29 cellular contexts compared by ENCODE assay signal in the genomic region with DNA sequence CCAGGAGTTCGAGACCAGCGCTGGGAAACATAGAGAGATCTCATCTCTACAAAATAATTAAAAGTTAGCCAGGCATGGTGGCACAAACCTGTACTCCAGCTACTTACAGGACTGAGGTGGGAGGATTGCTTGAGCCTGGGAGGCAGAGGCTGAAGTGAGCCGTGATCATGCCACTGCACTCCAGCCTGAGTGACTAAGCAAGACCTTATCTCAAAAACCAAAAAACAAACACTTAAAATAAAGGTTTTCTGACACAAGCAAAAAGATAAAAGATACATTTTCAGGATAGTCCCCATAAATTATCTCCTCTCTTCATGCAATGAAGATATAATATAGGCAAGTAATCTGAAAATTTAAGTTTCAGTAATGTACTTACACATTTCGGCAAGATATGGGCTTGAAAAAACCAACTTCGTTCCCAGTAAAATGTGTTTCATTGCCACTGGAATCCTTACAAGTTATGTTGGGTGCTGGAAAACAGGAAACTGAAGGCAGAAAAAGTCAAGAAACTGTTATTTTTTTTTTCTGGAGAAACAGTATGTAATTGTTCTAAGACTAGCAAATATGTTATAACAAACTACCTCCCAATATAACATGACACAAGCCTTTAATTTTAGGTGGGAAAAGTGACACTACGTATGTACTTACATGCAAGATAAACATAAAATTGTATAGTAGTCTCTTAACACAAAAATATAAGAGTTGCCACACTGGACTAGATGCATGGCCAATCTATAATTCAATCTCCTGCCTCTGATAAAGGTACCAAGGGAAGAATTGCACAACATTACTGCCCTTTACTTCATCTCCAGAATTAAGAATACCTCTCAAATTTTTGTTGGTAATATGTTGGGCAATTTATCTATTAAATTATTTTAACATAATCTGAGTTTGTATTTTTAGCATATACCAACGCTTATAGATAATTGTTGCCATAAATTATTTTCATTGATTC. TPM values are rescaled to one million over a fixed set of nuclear protein-coding genes. Genes with fewer than 3 reads are reported as not detected.
A peak's percentile ranks its signal among the peaks of the same experiment; 100 is the strongest.
DNase-seq lines count a peak whose midpoint lies in the region; ATAC-seq and TF ChIP-seq lines count a peak whose summit lies in the region.
"Had no signal": no experiment of that assay in that cellular context is flagged by ENCODE, and none has a peak within 500 bp of the region (broad histone marks: within the 10 kb centered on the region; RNA-seq: fewer than 3 reads in every experiment).

No MANE protein-coding gene starts in this region.

- peaks cover 48% of the 10 kb centered on the region for H3K79me2 ChIP-seq in hepatocyte

- H3K4me1 Mint-ChIP-seq in progenitor cell of endocrine pancreas (ENCODE audit: low read depth) (peaks cover 6% of the 10 kb centered on the region), Caco-2 (ENCODE audit: low read depth, unreplicated experiment) (no peaks in the 10 kb centered on the region)
- no peaks in the 10 kb centered on the region for H3K4me1 Mint-ChIP-seq in stimulated activated naive CD8-positive, alpha-beta T cell treated with anti-CD3 and anti-CD28 coated beads, Interleukin-15, amount 100 ng/mL, for 72 hours

- TF ChIP-seq CTCF in hepatocyte (IDR thresholded peaks at IDR 0.05; ENCODE audit: poor library complexity), result no peak
- TF ChIP-seq CTCF in progenitor cell of endocrine pancreas (IDR thresholded peaks at IDR 0.05; ENCODE audit: unreplicated experiment), result no peak
- TF ChIP-seq CTCF in Caco-2 (IDR thresholded peaks at IDR 0.05; ENCODE audit: insufficient read depth in 1 of 2, low read depth in 1 of 2, low read length in 1 of 2, severe bottlenecking in 1 of 2, unreplicated experiment in 1 of 2), result no peak

- no peaks in the 10 kb centered on the region for H3K27me3 ChIP-seq in HUES48 (ENCODE audit: control insufficient read depth, insufficient read depth, low read length)
- no peaks in the 10 kb centered on the region for H3K27me3 ChIP-seq in hepatocyte
- no peaks in the 10 kb centered on the region for H3K27me3 ChIP-seq in Caco-2 (replicated peaks; ENCODE audit: control insufficient read depth, insufficient read depth, low read length)
- H3K27me3 ChIP-seq: breast epithelium, Peyer's patch, transverse colon had no signal

- intact Hi-C loops in Caco-2 (cut with micrococcal nuclease; ENCODE audit: unreplicated experiment), result no loop called here

- H3K9ac ChIP-seq in HUES48 (ENCODE audit: low read depth, low read length), result no peak overlapping the region

- POLR2A ChIA-PET in Caco-2 (lab: Charles Lee), result no interaction called here

- no peaks in the 10 kb centered on the region for H3K9me3 Mint-ChIP-seq in progenitor cell of endocrine pancreas (ENCODE audit: low read depth)
- no peaks in the 10 kb centered on the region for H3K9me3 Mint-ChIP-seq in stimulated activated naive CD8-positive, alpha-beta T cell treated with anti-CD3 and anti-CD28 coated beads, Interleukin-15, amount 100 ng/mL, for 72 hours
- H3K9me3 Mint-ChIP-seq in Caco-2 (ENCODE audit: unreplicated experiment), result no peaks in the 10 kb centered on the region
- H3K9me3 Mint-ChIP-seq: IgD-negative memory B cell; natural killer cell treated with Interleukin-12 subunit alpha and Interleukin-12 subunit beta and Interleukin-15 and Interleukin-18, amount 100 ng/mL, for 72 hours had no signal

- no peak overlapping the region for H2AFZ ChIP-seq in hepatocyte

- no TSS peak for BruUV-seq in Caco-2 (replicated peaks; lab: Mats Ljungman, UMichigan)

- H3K9me2 ChIP-seq in hepatocyte (replicated peaks; ENCODE audit: insufficient read depth), result no peaks in the 10 kb centered on the region

- no peak for ATAC-seq in stimulated activated naive CD8-positive, alpha-beta T cell treated with anti-CD3 and anti-CD28 coated beads, Interleukin-15, amount 100 ng/mL, for 72 hours
- no peak for ATAC-seq in GM19452 (IDR thresholded peaks at IDR 0.05; ENCODE audit: unreplicated experiment)
- ATAC-seq: esophagus mucosa; natural killer cell treated with Interleukin-12 subunit alpha and Interleukin-12 subunit beta and Interleukin-15 and Interleukin-18, amount 100 ng/mL, for 72 hours had no signal

- H3K27ac Mint-ChIP-seq in progenitor cell of endocrine pancreas (peak overlapping the region; percentile 20), Caco-2 (ENCODE audit: unreplicated experiment) (no peak overlapping the region)
- no peak overlapping the region for H3K27ac Mint-ChIP-seq in stimulated activated naive CD8-positive, alpha-beta T cell treated with anti-CD3 and anti-CD28 coated beads, Interleukin-15, amount 100 ng/mL, for 72 hours
- H3K27ac Mint-ChIP-seq: IgD-negative memory B cell; natural killer cell treated with Interleukin-12 subunit alpha and Interleukin-12 subunit beta and Interleukin-15 and Interleukin-18, amount 100 ng/mL, for 72 hours had no signal

- H3K36me3 ChIP-seq in HUES48 (ENCODE audit: control insufficient read depth, insufficient read depth, low read length) (peaks cover 35% of the 10 kb centered on the region), hepatocyte (replicated peaks; ENCODE audit: insufficient read depth, low read depth) (no peaks in the 10 kb centered on the region), Caco-2 (ENCODE audit: control insufficient read depth, insufficient read depth, low read length) (no peaks in the 10 kb centered on the region)
- H3K36me3 ChIP-seq: breast epithelium had no signal

- H3K36me3 Mint-ChIP-seq in progenitor cell of endocrine pancreas (ENCODE audit: insufficient read depth), result peaks cover 21% of the 10 kb centered on the region
- peaks cover 15% of the 10 kb centered on the region for H3K36me3 Mint-ChIP-seq in Caco-2 (ENCODE audit: insufficient read depth, unreplicated experiment)
- H3K36me3 Mint-ChIP-seq: IgD-negative memory B cell had no signal

- H3K27ac ChIP-seq in HUES48 (ENCODE audit: low read depth, low read length) (peak overlapping the region; percentile 8), hepatocyte (peak overlapping the region; percentile 37)
- H3K27ac ChIP-seq: breast epithelium, Peyer's patch, transverse colon had no signal

- no peak overlapping the region for H3K4me2 ChIP-seq in hepatocyte
- H3K4me2 ChIP-seq: smooth muscle cell had no signal

- no peak overlapping the region for H3K4me3 Mint-ChIP-seq in progenitor cell of endocrine pancreas (ENCODE audit: low read depth)
- no peak overlapping the region for H3K4me3 Mint-ChIP-seq in stimulated activated naive CD8-positive, alpha-beta T cell treated with anti-CD3 and anti-CD28 coated beads, Interleukin-15, amount 100 ng/mL, for 72 hours
- no peak overlapping the region for H3K4me3 Mint-ChIP-seq in Caco-2 (ENCODE audit: unreplicated experiment)
- H3K4me3 Mint-ChIP-seq: IgD-negative memory B cell; natural killer cell treated with Interleukin-12 subunit alpha and Interleukin-12 subunit beta and Interleukin-15 and Interleukin-18, amount 100 ng/mL, for 72 hours had no signal

- no peaks in the 10 kb centered on the region for H3K4me1 ChIP-seq in HUES48 (ENCODE audit: control insufficient read depth, insufficient read depth, low read length)
- peaks cover 13% of the 10 kb centered on the region for H3K4me1 ChIP-seq in hepatocyte (ENCODE audit: insufficient read depth)
- H3K4me1 ChIP-seq in Caco-2, result peaks cover 4% of the 10 kb centered on the region; the same call in 1 of the 2 replicates
- H3K4me1 ChIP-seq: breast epithelium had no signal

- WGBS in hepatocyte (ENCODE audit: low lambda C conversion rate, missing lambda C conversion rate), result 86% methylated on average over 7 of the region's 7 CpGs

- H3K27me3 Mint-ChIP-seq in progenitor cell of endocrine pancreas (no peaks in the 10 kb centered on the region), Caco-2 (ENCODE audit: insufficient read depth, unreplicated experiment) (no peaks in the 10 kb centered on the region)
- no peaks in the 10 kb centered on the region for H3K27me3 Mint-ChIP-seq in stimulated activated naive CD8-positive, alpha-beta T cell treated with anti-CD3 and anti-CD28 coated beads, Interleukin-15, amount 100 ng/mL, for 72 hours
- H3K27me3 Mint-ChIP-seq: IgD-negative memory B cell; natural killer cell treated with Interleukin-12 subunit alpha and Interleukin-12 subunit beta and Interleukin-15 and Interleukin-18, amount 100 ng/mL, for 72 hours had no signal

- DNase-seq in astrocyte of the hippocampus (ENCODE audit: low read depth, low spot score) (peak; percentile 31), hepatocyte (ENCODE audit: low spot score) (no peak), progenitor cell of endocrine pancreas (ENCODE audit: low spot score, unreplicated experiment) (no peak), Caco-2 (no peak), SW480 (ENCODE audit: low spot score) (no peak)
- DNase-seq in stimulated activated naive CD8-positive, alpha-beta T cell treated with anti-CD3 and anti-CD28 coated beads, Interleukin-15, amount 100 ng/mL, for 72 hours, result no peak
- DNase-seq: activated CD4-positive, alpha-beta T cell treated with anti-CD3 and anti-CD28 coated beads, Interleukin-2, amount 50 U/mL, for 48 hours; activated CD4-positive, CD25-positive, alpha-beta regulatory T cell; activated naive CD4-positive, alpha-beta T cell treated with Interleukin-2 at 50 U/mL for 16 hours; COR-L47; DMS79; effector CD4-positive, alpha-beta T cell; hippocampal formation; NCI-H1092; NCI-H187 treated with DMSO at 0.1 percent for 48 hours; NCI-H526; Peyer's patch; retina; SIG-M5; stimulated activated CD4-positive, alpha-beta T cell treated with anti-CD3 and anti-CD28 coated beads, Interleukin-2, amount 100 ng/mL, for 24 hours; T1000; transverse colon had no signal

- H3K9me3 ChIP-seq in HUES48 (ENCODE audit: control insufficient read depth, insufficient read depth, low read length) (no peaks in the 10 kb centered on the region), hepatocyte (ENCODE audit: low read depth) (no peaks in the 10 kb centered on the region), Caco-2 (no peaks in the 10 kb centered on the region)
- H3K9me3 ChIP-seq: breast epithelium, Peyer's patch, transverse colon had no signal

- no peak overlapping the region for H3K4me3 ChIP-seq in HUES48 (ENCODE audit: low read depth, low read length)
- H3K4me3 ChIP-seq in hepatocyte, result no peak overlapping the region
- no peak overlapping the region for H3K4me3 ChIP-seq in Caco-2 (ENCODE audit: low read depth, low read length)
- H3K4me3 ChIP-seq: breast epithelium, Peyer's patch, smooth muscle cell, transverse colon had no signal

- H4K20me1 ChIP-seq in hepatocyte (ENCODE audit: insufficient read depth, poor library complexity, severe bottlenecking), result no peaks in the 10 kb centered on the region

- CTCF ChIA-PET in Caco-2 (lab: Charles Lee), result no interaction called here

RNA-seq across cellular contexts. Expression of a gene that starts 15.7 kb away (rescaled TPM):
- total RNA-seq in hepatocyte, result 101 and 109 TPM in 2 replicates
- polyA plus RNA-seq in hepatocyte, result 91.3 TPM in 2 replicates
- total RNA-seq in progenitor cell of endocrine pancreas, result 36.7 and 37.7 TPM in 2 replicates
- 16.3 and 17.3 TPM in 2 replicates for total RNA-seq in Caco-2 (2022)

RNA-seq across cellular contexts. Expression of a gene that starts 33.0 kb away (rescaled TPM):
- total RNA-seq in hepatocyte, result 43.1 and 44.8 TPM in 2 replicates
- polyA plus RNA-seq in hepatocyte, result 20.0 and 21.4 TPM in 2 replicates
- 122 and 126 TPM in 2 replicates for total RNA-seq in progenitor cell of endocrine pancreas
- 31.6 and 34.5 TPM in 2 replicates for total RNA-seq in Caco-2 (2022)
